ENCODE assay signal across 8 cellular contexts in the genomic region with DNA sequence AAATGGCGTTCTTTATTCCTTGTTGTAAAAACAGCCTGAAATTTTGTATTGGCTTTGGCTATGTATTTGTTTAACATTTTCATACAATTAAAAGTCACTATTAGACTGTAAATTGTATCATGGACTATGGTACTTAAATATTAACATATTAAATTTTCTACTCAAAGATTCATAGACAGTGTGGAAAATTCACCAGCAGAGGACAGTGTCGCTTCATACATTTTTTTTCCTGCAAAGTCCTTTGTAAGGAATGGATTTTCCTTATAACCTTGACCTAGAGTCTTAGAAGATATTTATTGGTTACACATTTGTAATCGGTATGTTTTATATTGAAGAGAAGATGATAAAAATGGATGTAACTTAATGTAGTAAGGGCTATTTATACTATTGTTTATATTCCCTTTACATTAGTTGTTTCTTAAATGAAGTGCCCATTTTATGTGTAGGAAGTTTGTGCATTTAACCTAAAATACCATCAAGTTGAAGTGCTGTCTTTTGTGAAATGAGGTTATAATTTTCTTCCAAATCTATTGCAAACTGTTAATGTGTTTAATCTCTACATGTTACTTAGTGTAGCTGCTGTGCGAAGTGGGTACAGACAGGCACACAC.
DNase-seq lines count a peak whose midpoint lies in the region; ATAC-seq and TF ChIP-seq lines count a peak whose summit lies in the region.

No MANE protein-coding gene starts in this region.

- H3K9me3 ChIP-seq in cardiac muscle cell (ENCODE audit: low read depth) (no peaks in the 10 kb centered on the region), Panc1 (ENCODE audit: control insufficient read depth, insufficient read depth, low read depth, low read length) (no peaks in the 10 kb centered on the region), tibial nerve (no peaks in the 10 kb centered on the region)
- H3K9me3 ChIP-seq in CD8-positive, alpha-beta memory T cell (ENCODE audit: low read length), result no peaks in the 10 kb centered on the region

- intact Hi-C loops in cardiac septum (cut with DNase I) (loop anchor here (5.0 kb wide), 1 partner anchor 139 kb away; no protein-coding TSS in a partner anchor), Panc1 (cut with micrococcal nuclease; ENCODE audit: unreplicated experiment) (no loop called here)

- in situ Hi-C loops in Panc1 (cut with HindIII; ENCODE audit: low pct_unique_long_range_greater_than_20kb, low sequenced_read_pairs), result no loop called here

- H3K27me3 ChIP-seq in cardiac muscle cell (no peaks in the 10 kb centered on the region), Panc1 (ENCODE audit: control insufficient read depth, insufficient read depth, low read length) (no peaks in the 10 kb centered on the region), foreskin keratinocyte (no peaks in the 10 kb centered on the region), tibial nerve (no peaks in the 10 kb centered on the region)
- no peaks in the 10 kb centered on the region for H3K27me3 ChIP-seq in CD8-positive, alpha-beta memory T cell (ENCODE audit: insufficient read depth, low read length, poor library complexity, severe bottlenecking)

- H3K27me3 Mint-ChIP-seq in CD8-positive, alpha-beta memory T cell, result no peaks in the 10 kb centered on the region

- H3K4me1 ChIP-seq in cardiac muscle cell (ENCODE audit: low read depth) (no peaks in the 10 kb centered on the region), Panc1 (ENCODE audit: control insufficient read depth, insufficient read depth, low read length) (no peaks in the 10 kb centered on the region), foreskin keratinocyte (no peaks in the 10 kb centered on the region), tibial nerve (peaks cover 0 to 17% (median 0%) of the 10 kb centered on the region in 4 donors)
- H3K4me1 ChIP-seq in CD8-positive, alpha-beta memory T cell (ENCODE audit: insufficient read depth, low read length), result no peaks in the 10 kb centered on the region

- H3K27ac Mint-ChIP-seq in CD8-positive, alpha-beta memory T cell, result peak overlapping the region in 1 of 8 donors; percentile 13

- H3K4me3 Mint-ChIP-seq in CD8-positive, alpha-beta memory T cell, result no peak overlapping the region

- DNase-seq in cardiac muscle cell (ENCODE audit: low read depth in 1 of 2, low spot score in 1 of 2), result peak; percentile 31 to 63
- DNase-seq in cardiac septum (ENCODE audit: low spot score), result no peak
- no peak for DNase-seq in Panc1 (ENCODE audit: low read depth, low spot score)
- DNase-seq in foreskin keratinocyte, result no peak
- DNase-seq in tibial nerve (ENCODE audit: low spot score in 2 of 2), result no peak
- DNase-seq in T-helper 9 cell, result no peak
- DNase-seq in CD8-positive, alpha-beta memory T cell, result no peak

- peaks cover 20 to 31% (median 27%) of the 10 kb centered on the region in 3 donors for H3K4me1 Mint-ChIP-seq in CD8-positive, alpha-beta memory T cell

- H3K36me3 ChIP-seq in cardiac muscle cell (no peaks in the 10 kb centered on the region), Panc1 (ENCODE audit: control insufficient read depth, insufficient read depth, low read length) (no peaks in the 10 kb centered on the region), tibial nerve (no peaks in the 10 kb centered on the region)
- H3K36me3 ChIP-seq in CD8-positive, alpha-beta memory T cell (ENCODE audit: insufficient read depth, low read length), result no peaks in the 10 kb centered on the region

- TF ChIP-seq CTCF in cardiac muscle cell (IDR thresholded peaks at IDR 0.05; ENCODE audit: low read depth, low read length) (peak; percentile 65), Panc1 (IDR thresholded peaks at IDR 0.05) (peak; percentile 41; the same call in 1 of the 2 replicates), foreskin keratinocyte (conservative IDR thresholded peaks at IDR 0.05) (peak; percentile 76), tibial nerve (IDR thresholded peaks at IDR 0.05) (peak in 4 of 5 experiments; percentile 21 to 35 (median 24))

- BruUV-seq in Panc1 (replicated peaks; lab: Mats Ljungman, UMichigan), result no TSS peak

- H3K36me3 Mint-ChIP-seq in CD8-positive, alpha-beta memory T cell, result peaks cover 0 to 26% (median 0%) of the 10 kb centered on the region in 3 donors

- H3K27ac ChIP-seq in cardiac muscle cell, result no peak overlapping the region
- H3K27ac ChIP-seq in Panc1 (ENCODE audit: low read length), result no peak overlapping the region
- H3K27ac ChIP-seq in foreskin keratinocyte, result no peak overlapping the region
- H3K27ac ChIP-seq in tibial nerve, result no peak overlapping the region
- no peak overlapping the region for H3K27ac ChIP-seq in CD8-positive, alpha-beta memory T cell (ENCODE audit: low read depth, low read length)

- CTCF ChIA-PET in Panc1 (lab: Charles Lee), result no interaction called here
- CTCF ChIA-PET in CD8-positive, alpha-beta memory T cell (lab: Charles Lee), result no interaction called here

- 70 to 75% methylated on average over 4 of the region's 4 CpGs for WGBS in tibial nerve, 2 donors

- POLR2A ChIA-PET in Panc1 (lab: Charles Lee), result no interaction called here
- POLR2A ChIA-PET in CD8-positive, alpha-beta memory T cell (lab: Charles Lee), result no interaction called here

- no peak for ATAC-seq in Panc1
- peak; percentile 41 for ATAC-seq in foreskin keratinocyte
- no peak for ATAC-seq in GM21526 (IDR thresholded peaks at IDR 0.05; ENCODE audit: low FRiP score, unreplicated experiment)

- no peak for TF ChIP-seq POLR2A in tibial nerve (IDR thresholded peaks at IDR 0.05)

- no peak for TF ChIP-seq EP300 in tibial nerve (IDR thresholded peaks at IDR 0.05)

- H3K4me3 ChIP-seq in cardiac muscle cell (no peak overlapping the region), Panc1 (ENCODE audit: low read depth in 2 of 2, low read length in 2 of 2) (no peak overlapping the region), tibial nerve (no peak overlapping the region)
- H3K4me3 ChIP-seq in CD8-positive, alpha-beta memory T cell (ENCODE audit: low read length), result no peak overlapping the region

- H3K9me3 Mint-ChIP-seq in CD8-positive, alpha-beta memory T cell, result no peaks in the 10 kb centered on the region

Comparison
In these comparisons a context has a peak if more than half of its experiments do, and no peak if none do; other contexts are left out.
1. DNase-seq: peak in cardiac muscle cell (2 of 2); none in cardiac septum (single experiment), Panc1 (single experiment), foreskin keratinocyte (0 of 2), tibial nerve (0 of 2), T-helper 9 cell (single experiment) and CD8-positive, alpha-beta memory T cell (0 of 5).
2. CTCF ChIP-seq: peak in every context shown above with its lines; median percentile 76 in foreskin keratinocyte; 65 in cardiac muscle cell; 41 in Panc1; 24 in tibial nerve.